ENCODE assay signal across 8 cellular contexts in genomic region chr3:186511245-186511644, GRCh38. TPM values are rescaled to one million over a fixed set of nuclear protein-coding genes. Genes with fewer than 3 reads are reported as not detected.
DNase-seq lines count a peak whose midpoint lies in the region; ATAC-seq lines count a peak whose summit lies in the region.

No MANE protein-coding gene starts in this region.

- peaks cover 15% of the 10 kb centered on the region for H3K27me3 Mint-ChIP-seq in activated naive CD4-positive, alpha-beta T cell treated with anti-CD3 and anti-CD28 coated beads, Interleukin-2, amount 10 ng/mL, durations not matched to agents 7 days and 5 days
- no peaks in the 10 kb centered on the region for H3K27me3 Mint-ChIP-seq in stimulated activated memory B cell treated with anti-CD40 and anti-IgM and Interleukin-4, amounts not matched to agents 10 μg/mL and 1 μg/mL and 100 μg/mL, for 72 hours

- CTCF ChIA-PET in activated naive CD4-positive, alpha-beta T cell treated with anti-CD3 and anti-CD28 coated beads, Interleukin-2, amount 10 ng/mL, durations not matched to agents 7 days and 5 days (lab: Charles Lee): no interaction called here

- peak; percentile 71 to 76 for ATAC-seq in activated naive CD4-positive, alpha-beta T cell treated with anti-CD3 and anti-CD28 coated beads, Interleukin-2, amount 50 U/mL, for 72 hours
- ATAC-seq in GM21515 (IDR thresholded peaks at IDR 0.05; ENCODE audit: unreplicated experiment) (peak; percentile 77), HG03103 (IDR thresholded peaks at IDR 0.05; ENCODE audit: low read depth, unreplicated experiment) (peak; percentile 59), left lobe of liver (no peak)
- peak; percentile 76 for ATAC-seq in stimulated activated memory B cell treated with anti-CD40 and anti-IgM and Interleukin-4, amounts not matched to agents 10 μg/mL and 1 μg/mL and 100 μg/mL, for 72 hours

- no peak overlapping the region for H3K4me3 Mint-ChIP-seq in activated naive CD4-positive, alpha-beta T cell treated with anti-CD3 and anti-CD28 coated beads, Interleukin-2, amount 10 ng/mL, durations not matched to agents 7 days and 5 days
- H3K4me3 Mint-ChIP-seq in stimulated activated memory B cell treated with anti-CD40 and anti-IgM and Interleukin-4, amounts not matched to agents 10 μg/mL and 1 μg/mL and 100 μg/mL, for 72 hours: no peak overlapping the region

- peak overlapping the region; percentile 92 to 94 for H3K27ac Mint-ChIP-seq in activated naive CD4-positive, alpha-beta T cell treated with anti-CD3 and anti-CD28 coated beads, Interleukin-2, amount 50 U/mL, for 72 hours
- H3K27ac Mint-ChIP-seq in activated naive CD4-positive, alpha-beta T cell treated with anti-CD3 and anti-CD28 coated beads, Interleukin-2, amount 10 ng/mL, durations not matched to agents 7 days and 5 days: no peak overlapping the region
- H3K27ac Mint-ChIP-seq in stimulated activated memory B cell treated with anti-CD40 and anti-IgM and Interleukin-4, amounts not matched to agents 10 μg/mL and 1 μg/mL and 100 μg/mL, for 72 hours: peak overlapping the region; percentile 68

- H3K4me1 Mint-ChIP-seq in activated naive CD4-positive, alpha-beta T cell treated with anti-CD3 and anti-CD28 coated beads, Interleukin-2, amount 10 ng/mL, durations not matched to agents 7 days and 5 days: peaks cover 19% of the 10 kb centered on the region
- H3K4me1 Mint-ChIP-seq in stimulated activated memory B cell treated with anti-CD40 and anti-IgM and Interleukin-4, amounts not matched to agents 10 μg/mL and 1 μg/mL and 100 μg/mL, for 72 hours: peaks cover 60% of the 10 kb centered on the region

- H3K9me3 Mint-ChIP-seq in activated naive CD4-positive, alpha-beta T cell treated with anti-CD3 and anti-CD28 coated beads, Interleukin-2, amount 50 U/mL, for 72 hours: peaks cover 4 to 10% of the 10 kb centered on the region in 2 donors
- H3K9me3 Mint-ChIP-seq in activated naive CD4-positive, alpha-beta T cell treated with anti-CD3 and anti-CD28 coated beads, Interleukin-2, amount 10 ng/mL, durations not matched to agents 7 days and 5 days: no peaks in the 10 kb centered on the region
- H3K9me3 Mint-ChIP-seq in stimulated activated memory B cell treated with anti-CD40 and anti-IgM and Interleukin-4, amounts not matched to agents 10 μg/mL and 1 μg/mL and 100 μg/mL, for 72 hours: no peaks in the 10 kb centered on the region

- H3K36me3 Mint-ChIP-seq in activated naive CD4-positive, alpha-beta T cell treated with anti-CD3 and anti-CD28 coated beads, Interleukin-2, amount 50 U/mL, for 72 hours: peaks cover 0 to 13% of the 10 kb centered on the region in 2 donors
- H3K36me3 Mint-ChIP-seq in activated naive CD4-positive, alpha-beta T cell treated with anti-CD3 and anti-CD28 coated beads, Interleukin-2, amount 10 ng/mL, durations not matched to agents 7 days and 5 days: no peaks in the 10 kb centered on the region
- no peaks in the 10 kb centered on the region for H3K36me3 Mint-ChIP-seq in stimulated activated memory B cell treated with anti-CD40 and anti-IgM and Interleukin-4, amounts not matched to agents 10 μg/mL and 1 μg/mL and 100 μg/mL, for 72 hours

- peak in 1 of 2 donors; percentile 31 for DNase-seq in activated naive CD4-positive, alpha-beta T cell treated with anti-CD3 and anti-CD28 coated beads, Interleukin-2, amount 50 U/mL, for 72 hours (ENCODE audit: low spot score in 2 of 2)
- no peak for DNase-seq in activated naive CD4-positive, alpha-beta T cell treated with anti-CD3 and anti-CD28 coated beads, Interleukin-2, amount 10 ng/mL, durations not matched to agents 7 days and 5 days
- DNase-seq in anterior cingulate cortex (lab: John Stamatoyannopoulos, UW): no peak
- DNase-seq in left lobe of liver (ENCODE audit: low spot score): no peak
- no peak for DNase-seq in NCI-H226

RNA-seq across cellular contexts. Expression of gene CRYGS, which starts 32.9 kb away (rescaled TPM):
- total RNA-seq in activated naive CD4-positive, alpha-beta T cell treated with anti-CD3 and anti-CD28 coated beads, Interleukin-2, amount 50 U/mL, for 72 hours: 1 to 10 TPM; 3.1 to 3.9 TPM
- 2.6 TPM for total RNA-seq in left lobe of liver

RNA-seq across cellular contexts. Expression of gene TBCCD1, which starts 55.9 kb away (rescaled TPM):
- total RNA-seq in activated naive CD4-positive, alpha-beta T cell treated with anti-CD3 and anti-CD28 coated beads, Interleukin-2, amount 50 U/mL, for 72 hours: 10 to 100 TPM; 10.0 to 14.8 TPM
- 6.4 TPM for total RNA-seq in left lobe of liver

RNA-seq across cellular contexts. Expression of gene DNAJB11, which starts 59.3 kb away (rescaled TPM):
- total RNA-seq in activated naive CD4-positive, alpha-beta T cell treated with anti-CD3 and anti-CD28 coated beads, Interleukin-2, amount 50 U/mL, for 72 hours: 10 to 100 TPM; 30.3 to 44.8 TPM
- total RNA-seq in left lobe of liver: 35.3 TPM
